28 cellular contexts compared by ENCODE assay signal in genomic region chr2:238921259-238921658, GRCh38.
"Had no signal": no experiment of that assay in that cellular context is flagged by ENCODE, and none has a peak within 500 bp of the region (broad histone marks: within the 10 kb centered on the region; RNA-seq: fewer than 3 reads in every experiment).

No MANE protein-coding gene starts in this region.

- H3K36me3 ChIP-seq: colonic mucosa, gastroesophageal sphincter, neural progenitor cell, right lobe of liver, stomach, thyroid gland had no signal

- H3K27me3 ChIP-seq: colonic mucosa, dorsolateral prefrontal cortex, hepatocyte, neural progenitor cell, right lobe of liver, thyroid gland had no signal

- H2AFZ ChIP-seq: hepatocyte, neural progenitor cell had no signal

- ATAC-seq: activated CD4-positive, alpha-beta T cell treated with anti-CD3 and anti-CD28 coated beads for 36 hours; activated CD8-positive, alpha-beta memory T cell treated with anti-CD3 and anti-CD28 coated beads, Interleukin-2, amount 10 ng/mL, durations not matched to agents 7 days and 5 days; activated CD8-positive, alpha-beta T cell treated with anti-CD3 and anti-CD28 coated beads, Interleukin-2, amount 10 ng/mL, durations not matched to agents 7 days and 5 days; activated naive CD8-positive, alpha-beta T cell treated with anti-CD3 and anti-CD28 coated beads, Interleukin-2, amount 50 U/mL, for 24 hours; effector memory CD8-positive, alpha-beta T cell; gastroesophageal sphincter; naive thymus-derived CD8-positive, alpha-beta T cell; right lobe of liver; stimulated activated naive B cell treated with anti-CD40 and anti-IgM and Interleukin-4, amounts not matched to agents 10 μg/mL and 1 μg/mL and 100 μg/mL, for 72 hours had no signal

- H3K36me3 Mint-ChIP-seq: activated CD8-positive, alpha-beta memory T cell treated with anti-CD3 and anti-CD28 coated beads, Interleukin-2, amount 10 ng/mL, durations not matched to agents 7 days and 5 days; activated naive CD4-positive, alpha-beta T cell treated with anti-CD3 and anti-CD28 coated beads, Interleukin-2, amount 50 U/mL, for 24 hours; memory B cell; naive thymus-derived CD8-positive, alpha-beta T cell; neural progenitor cell; stimulated activated naive B cell treated with anti-CD40 and anti-IgM and Interleukin-4, amounts not matched to agents 10 μg/mL and 1 μg/mL and 100 μg/mL, for 72 hours had no signal

- H3K79me2 ChIP-seq: hepatocyte had no signal

- H3K4me1 Mint-ChIP-seq: activated CD4-positive, alpha-beta T cell treated with anti-CD3 and anti-CD28 coated beads for 36 hours; activated CD8-positive, alpha-beta memory T cell treated with anti-CD3 and anti-CD28 coated beads, Interleukin-2, amount 10 ng/mL, durations not matched to agents 7 days and 5 days; activated naive CD4-positive, alpha-beta T cell treated with anti-CD3 and anti-CD28 coated beads, Interleukin-2, amount 50 U/mL, for 24 hours; activated naive CD8-positive, alpha-beta T cell treated with anti-CD3 and anti-CD28 coated beads, Interleukin-2, amount 50 U/mL, for 24 hours; memory B cell; naive thymus-derived CD8-positive, alpha-beta T cell; stimulated activated naive B cell treated with anti-CD40 and anti-IgM and Interleukin-4, amounts not matched to agents 10 μg/mL and 1 μg/mL and 100 μg/mL, for 72 hours had no signal

- H3K4me2 ChIP-seq: hepatocyte, neural progenitor cell had no signal

- DNase-seq: activated CD4-positive, alpha-beta T cell treated with anti-CD3 and anti-CD28 coated beads for 36 hours; activated CD4-positive, CD25-positive, alpha-beta regulatory T cell; activated CD8-positive, alpha-beta memory T cell treated with anti-CD3 and anti-CD28 coated beads, Interleukin-2, amount 10 ng/mL, durations not matched to agents 7 days and 5 days; activated CD8-positive, alpha-beta T cell treated with anti-CD3 and anti-CD28 coated beads, Interleukin-2, amount 10 ng/mL, durations not matched to agents 7 days and 5 days; activated gamma-delta T cell; activated naive CD8-positive, alpha-beta T cell treated with anti-CD3 and anti-CD28 coated beads, Interleukin-2, amount 50 U/mL, for 24 hours; activated T-cell treated with anti-CD3 and anti-CD28 coated beads for 4 hours; amygdala; colonic mucosa; effector memory CD8-positive, alpha-beta T cell; erythroblast; islet precursor cell; naive thymus-derived CD8-positive, alpha-beta T cell; occipital lobe; small intestine; stimulated activated CD4-positive, alpha-beta T cell treated with anti-CD3 and anti-CD28 coated beads, Interleukin-1b, Interleukin-23, amount 100 ng/mL, for 48 hours; stimulated activated CD4-positive, alpha-beta T cell treated with anti-CD3 and anti-CD28 coated beads, Interleukin-4, amount 100 ng/mL, for 4 hours; stimulated activated CD8-positive, alpha-beta memory T cell treated with anti-CD3 and anti-CD28 coated beads, Interleukin-4, amount 100 ng/mL, for 48 hours; stimulated activated naive B cell treated with anti-CD40 and anti-IgM and Interleukin-4, amounts not matched to agents 10 μg/mL and 1 μg/mL and 100 μg/mL, for 72 hours; stomach; thyroid gland had no signal

- H3K9me3 Mint-ChIP-seq: activated naive CD4-positive, alpha-beta T cell treated with anti-CD3 and anti-CD28 coated beads, Interleukin-2, amount 50 U/mL, for 24 hours; activated naive CD8-positive, alpha-beta T cell treated with anti-CD3 and anti-CD28 coated beads, Interleukin-2, amount 50 U/mL, for 24 hours; effector memory CD8-positive, alpha-beta T cell; naive thymus-derived CD8-positive, alpha-beta T cell; neural progenitor cell; stimulated activated naive B cell treated with anti-CD40 and anti-IgM and Interleukin-4, amounts not matched to agents 10 μg/mL and 1 μg/mL and 100 μg/mL, for 72 hours had no signal

- H3K27ac ChIP-seq: colonic mucosa, dorsolateral prefrontal cortex, gastroesophageal sphincter, hepatocyte, neural progenitor cell, right lobe of liver, stomach, thyroid gland had no signal

- H3K27ac Mint-ChIP-seq: activated CD4-positive, alpha-beta T cell treated with anti-CD3 and anti-CD28 coated beads for 36 hours; activated CD8-positive, alpha-beta memory T cell treated with anti-CD3 and anti-CD28 coated beads, Interleukin-2, amount 10 ng/mL, durations not matched to agents 7 days and 5 days; activated CD8-positive, alpha-beta T cell treated with anti-CD3 and anti-CD28 coated beads, Interleukin-2, amount 10 ng/mL, durations not matched to agents 7 days and 5 days; activated naive CD4-positive, alpha-beta T cell treated with anti-CD3 and anti-CD28 coated beads, Interleukin-2, amount 50 U/mL, for 24 hours; activated naive CD8-positive, alpha-beta T cell treated with anti-CD3 and anti-CD28 coated beads, Interleukin-2, amount 50 U/mL, for 24 hours; effector memory CD8-positive, alpha-beta T cell; memory B cell; naive thymus-derived CD8-positive, alpha-beta T cell; stimulated activated naive B cell treated with anti-CD40 and anti-IgM and Interleukin-4, amounts not matched to agents 10 μg/mL and 1 μg/mL and 100 μg/mL, for 72 hours had no signal

- H3K9ac ChIP-seq: neural progenitor cell had no signal

- H3K4me3 ChIP-seq: colonic mucosa, dorsolateral prefrontal cortex, gastroesophageal sphincter, hepatocyte, neural progenitor cell, right lobe of liver, stomach, thyroid gland had no signal

- H3K4me3 Mint-ChIP-seq: activated CD4-positive, alpha-beta T cell treated with anti-CD3 and anti-CD28 coated beads for 36 hours; activated CD8-positive, alpha-beta memory T cell treated with anti-CD3 and anti-CD28 coated beads, Interleukin-2, amount 10 ng/mL, durations not matched to agents 7 days and 5 days; activated CD8-positive, alpha-beta T cell treated with anti-CD3 and anti-CD28 coated beads, Interleukin-2, amount 10 ng/mL, durations not matched to agents 7 days and 5 days; activated naive CD4-positive, alpha-beta T cell treated with anti-CD3 and anti-CD28 coated beads, Interleukin-2, amount 50 U/mL, for 24 hours; activated naive CD8-positive, alpha-beta T cell treated with anti-CD3 and anti-CD28 coated beads, Interleukin-2, amount 50 U/mL, for 24 hours; effector memory CD8-positive, alpha-beta T cell; memory B cell; naive thymus-derived CD8-positive, alpha-beta T cell; neural progenitor cell; stimulated activated naive B cell treated with anti-CD40 and anti-IgM and Interleukin-4, amounts not matched to agents 10 μg/mL and 1 μg/mL and 100 μg/mL, for 72 hours had no signal

- H3K27me3 Mint-ChIP-seq: activated CD8-positive, alpha-beta memory T cell treated with anti-CD3 and anti-CD28 coated beads, Interleukin-2, amount 10 ng/mL, durations not matched to agents 7 days and 5 days had no signal

- H3K4me1 ChIP-seq: colonic mucosa, gastroesophageal sphincter, right lobe of liver, stomach, thyroid gland had no signal

- FAIRE-seq: small intestine had no signal

- H3K9me3 ChIP-seq: colonic mucosa, gastroesophageal sphincter, right lobe of liver, stomach, thyroid gland had no signal
